In the genomic region with DNA sequence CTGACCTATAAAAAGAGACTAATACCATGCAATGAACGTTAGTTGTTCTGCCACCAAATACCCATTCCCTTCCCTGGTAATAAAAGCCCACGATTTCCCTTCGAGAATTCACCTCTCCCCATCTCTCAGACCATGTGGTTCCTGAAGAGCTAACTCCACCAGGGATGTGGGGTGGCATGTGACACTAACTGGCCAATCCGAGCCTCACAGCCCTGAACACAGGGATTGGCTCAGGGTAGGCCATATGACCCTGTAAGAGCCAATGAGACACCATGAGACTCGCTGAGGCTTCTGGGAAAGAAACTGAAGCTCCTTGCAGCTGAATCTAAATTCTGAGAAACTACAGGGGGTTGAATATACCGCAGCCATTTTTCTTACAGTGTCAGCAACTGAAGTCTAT, we compare ENCODE assay signal across 14 cellular contexts.
DNase-seq lines count a peak whose midpoint lies in the region; ATAC-seq lines count a peak whose summit lies in the region.
"Had no signal": no experiment of that assay in that cellular context is flagged by ENCODE, and none has a peak within 500 bp of the region (broad histone marks: within the 10 kb centered on the region; RNA-seq: fewer than 3 reads in every experiment).

No MANE protein-coding gene starts in this region.

- H3K4me1 Mint-ChIP-seq in activated naive CD8-positive, alpha-beta T cell treated with anti-CD3 and anti-CD28 coated beads, Interleukin-2, amount 50 U/mL, for 24 hours = peaks cover 36% of the 10 kb centered on the region

- DNase-seq in stimulated activated CD4-positive, alpha-beta T cell treated with anti-CD3 and anti-CD28 coated beads, Interleukin-4, amount 100 ng/mL, for 24 hours = peak; percentile 15
- DNase-seq in stimulated activated CD4-positive, alpha-beta T cell treated with anti-CD3 and anti-CD28 coated beads, Interleukin-12 subunit alpha, Interleukin-12 subunit beta, amount 100 ng/mL, for 4 hours = no peak
- DNase-seq in NCI-H82 (lab: John Stamatoyannopoulos, UW) (peak; percentile 86), NCI-H748 treated with DMSO at 0.1 percent for 48 hours (lab: John Stamatoyannopoulos, UW) (no peak), NCI-H187 treated with DMSO at 0.1 percent for 48 hours (lab: John Stamatoyannopoulos, UW) (no peak)
- peak; percentile 3 for DNase-seq in activated naive CD8-positive, alpha-beta T cell treated with anti-CD3 and anti-CD28 coated beads, Interleukin-2, amount 50 U/mL, for 24 hours
- DNase-seq: esophagus squamous epithelium; NCI-H187; posterior cingulate gyrus; stimulated activated CD4-positive, alpha-beta T cell treated with anti-CD3 and anti-CD28 coated beads, Interleukin-4, amount 100 ng/mL, for 1 hour; T-helper 9 cell had no signal

- H3K36me3 Mint-ChIP-seq in activated naive CD8-positive, alpha-beta T cell treated with anti-CD3 and anti-CD28 coated beads, Interleukin-2, amount 50 U/mL, for 24 hours (ENCODE audit: low read depth) = peaks cover 31% of the 10 kb centered on the region

- peak overlapping the region; percentile 78 for H3K27ac Mint-ChIP-seq in activated naive CD8-positive, alpha-beta T cell treated with anti-CD3 and anti-CD28 coated beads, Interleukin-2, amount 50 U/mL, for 24 hours

- H3K9me3 Mint-ChIP-seq in activated naive CD8-positive, alpha-beta T cell treated with anti-CD3 and anti-CD28 coated beads, Interleukin-2, amount 50 U/mL, for 24 hours = peaks cover 3% of the 10 kb centered on the region

- H3K4me3 Mint-ChIP-seq in activated naive CD8-positive, alpha-beta T cell treated with anti-CD3 and anti-CD28 coated beads, Interleukin-2, amount 50 U/mL, for 24 hours = no peak overlapping the region
- H3K4me3 Mint-ChIP-seq: CD14-positive monocyte had no signal

- ATAC-seq in activated naive CD8-positive, alpha-beta T cell treated with anti-CD3 and anti-CD28 coated beads, Interleukin-2, amount 50 U/mL, for 24 hours = peak; percentile 84
- ATAC-seq in HG02884 (IDR thresholded peaks at IDR 0.05; ENCODE audit: unreplicated experiment) (no peak), HG03457 (IDR thresholded peaks at IDR 0.05; ENCODE audit: unreplicated experiment) (no peak)

- H3K27me3 Mint-ChIP-seq in activated naive CD8-positive, alpha-beta T cell treated with anti-CD3 and anti-CD28 coated beads, Interleukin-2, amount 50 U/mL, for 24 hours = no peaks in the 10 kb centered on the region

Comparison
In these comparisons a context has a peak if more than half of its experiments do, and no peak if none do; other contexts are left out.
1. DNase-seq: peak in stimulated activated CD4-positive, alpha-beta T cell treated with anti-CD3 and anti-CD28 coated beads, Interleukin-4, amount 100 ng/mL, for 24 hours (single experiment), NCI-H82 (single experiment) and activated naive CD8-positive, alpha-beta T cell treated with anti-CD3 and anti-CD28 coated beads, Interleukin-2, amount 50 U/mL, for 24 hours (single experiment); none in stimulated activated CD4-positive, alpha-beta T cell treated with anti-CD3 and anti-CD28 coated beads, Interleukin-12 subunit alpha, Interleukin-12 subunit beta, amount 100 ng/mL, for 4 hours (single experiment), NCI-H748 treated with DMSO at 0.1 percent for 48 hours (single experiment) and NCI-H187 treated with DMSO at 0.1 percent for 48 hours (single experiment).